20 cellular contexts compared by ENCODE assay signal in genomic region chr7:100325671-100326070, GRCh38. TPM values are rescaled to one million over a fixed set of nuclear protein-coding genes. Genes with fewer than 3 reads are reported as not detected.
"Had no signal": no experiment of that assay in that cellular context is flagged by ENCODE, and none has a peak within 500 bp of the region (broad histone marks: within the 10 kb centered on the region; RNA-seq: fewer than 3 reads in every experiment).

No MANE protein-coding gene starts in this region.

RNA-seq across cellular contexts. Expression of gene SPDYE3, which starts 18.2 kb away (rescaled TPM):
- total RNA-seq: colonic mucosa; endodermal cell; esophagus mucosa; esophagus squamous epithelium; gastrocnemius medialis; glomerular endothelial cell; heart right ventricle; kidney epithelial cell; left cardiac atrium; left lung; left ventricle myocardium superior; lower leg skin; lower lobe of right lung; mammary epithelial cell; mesenteric fat pad; mesothelial cell of epicardium; mucosa of descending colon; myocyte; naive thymus-derived CD8-positive, alpha-beta T cell had no signal
- polyA plus RNA-seq: keratinocyte, mammary epithelial cell had no signal

RNA-seq across cellular contexts. Expression of gene PILRA, which starts 47.6 kb away (rescaled TPM):
- total RNA-seq: kidney epithelial cell had no signal
